In genomic region chr22:48717883-48718817, GRCh38 we compare ENCODE assay signal across 20 cellular contexts.
DNase-seq lines count a peak whose midpoint lies in the region; ATAC-seq and TF ChIP-seq lines count a peak whose summit lies in the region.
"Had no signal": no experiment of that assay in that cellular context is flagged by ENCODE, and none has a peak within 500 bp of the region (broad histone marks: within the 10 kb centered on the region; RNA-seq: fewer than 3 reads in every experiment).

No MANE protein-coding gene starts in this region.

- no peak overlapping the region for H2BK12ac ChIP-seq in H9 (ENCODE audit: insufficient read length, low read depth, low read length)

- H2BK20ac ChIP-seq in H9 (ENCODE audit: low read depth, low read length, poor library complexity, severe bottlenecking), result no peak overlapping the region

- H3K79me2 ChIP-seq in H9 (ENCODE audit: insufficient read depth, low read length), result no peaks in the 10 kb centered on the region

- no peak overlapping the region for H3K56ac ChIP-seq in H9 (ENCODE audit: insufficient read length, low read depth, low read length)

- H3K27me3 ChIP-seq in BLaER1 (no peaks in the 10 kb centered on the region), H9 (ENCODE audit: insufficient read depth, low read length) (no peaks in the 10 kb centered on the region), dorsolateral prefrontal cortex (no peaks in the 10 kb centered on the region)
- H3K27me3 ChIP-seq: SJSA1, testis had no signal

- H3K27me3 Mint-ChIP-seq in H9 (ENCODE audit: low read depth), result no peaks in the 10 kb centered on the region
- H3K27me3 Mint-ChIP-seq: dendritic cell treated with granulocyte-macrophage colony-stimulating factor and Interleukin-4, amounts not matched to agents 40 ng/mL and 50 ng/mL, for 4 days had no signal

- H3T11ph ChIP-seq in H9 (ENCODE audit: low read length), result no peak overlapping the region

- DNase-seq in H9 (no peak), dorsolateral prefrontal cortex (peak in 6 of 10 donors; percentile 1 to 37 (median 26)), sciatic nerve (ENCODE audit: low spot score) (peak; percentile 48), COLO668 (lab: John Stamatoyannopoulos, UW; ENCODE audit: unreplicated experiment) (no peak), SHP77 (lab: John Stamatoyannopoulos, UW) (no peak)
- DNase-seq: activated CD4-positive, alpha-beta T cell treated with anti-CD3 and anti-CD28 coated beads for 4 hours; CD8-positive, alpha-beta T cell; GDM1; glutamatergic neuron; left colon; NCI-H1930; NCI-H345; PC-9; testis had no signal

- H3K79me1 ChIP-seq in H9 (ENCODE audit: insufficient read depth, low read depth, low read length, poor library complexity, severe bottlenecking), result no peaks in the 10 kb centered on the region

- H3K27ac Mint-ChIP-seq in H9, result peak overlapping the region; percentile 76 to 88 (median 85); a peak in 6 of 7 replicates
- H3K27ac Mint-ChIP-seq: CD8-positive, alpha-beta T cell; dendritic cell treated with granulocyte-macrophage colony-stimulating factor and Interleukin-4, amounts not matched to agents 40 ng/mL and 50 ng/mL, for 4 days; naive thymus-derived CD8-positive, alpha-beta T cell had no signal

- intact Hi-C loops in dorsolateral prefrontal cortex (cut with DNase I) (no loop called here), sciatic nerve (cut with DNase I) (no loop called here)

- peaks cover 7% of the 10 kb centered on the region; the same call in 1 of the 2 replicates for H3K9me3 ChIP-seq in BLaER1
- no peaks in the 10 kb centered on the region for H3K9me3 ChIP-seq in H9 (ENCODE audit: control insufficient read depth, low read depth, low read length)
- H3K9me3 ChIP-seq: SJSA1, testis had no signal

- H3K4me1 ChIP-seq in BLaER1 (peaks cover 17% of the 10 kb centered on the region), H9 (ENCODE audit: insufficient read depth, low read length) (no peaks in the 10 kb centered on the region)
- H3K4me1 ChIP-seq: SJSA1, testis had no signal

- peaks cover 14 to 18% of the 10 kb centered on the region in 2 experiments for H3K4me1 Mint-ChIP-seq in H9

- peaks cover 8 to 10% of the 10 kb centered on the region in 2 experiments; a peak in 4 of 5 replicates for H3K9me3 Mint-ChIP-seq in H9
- H3K9me3 Mint-ChIP-seq: CD8-positive, alpha-beta T cell; dendritic cell treated with granulocyte-macrophage colony-stimulating factor and Interleukin-4, amounts not matched to agents 40 ng/mL and 50 ng/mL, for 4 days had no signal

- no peak overlapping the region for H2AFZ ChIP-seq in H9 (ENCODE audit: low read length)
- H2AFZ ChIP-seq: PC-9 had no signal

- WGBS in H9 (ENCODE audit: extremely low coverage, insufficient read length, low lambda C conversion rate), result no CpG with 5 or more reads among the region's 31 CpGs

- H3K4me3 Mint-ChIP-seq in H9, result no peak overlapping the region
- H3K4me3 Mint-ChIP-seq: CD8-positive, alpha-beta T cell; dendritic cell treated with granulocyte-macrophage colony-stimulating factor and Interleukin-4, amounts not matched to agents 40 ng/mL and 50 ng/mL, for 4 days; naive thymus-derived CD8-positive, alpha-beta T cell had no signal

- H3K9ac ChIP-seq in BLaER1, result no peak overlapping the region
- no peak overlapping the region for H3K9ac ChIP-seq in H9 (ENCODE audit: extremely low read depth, insufficient read length, low read length)

- H3K4ac ChIP-seq in H9 (ENCODE audit: low read depth, low read length), result no peak overlapping the region; the same call in 1 of the 2 replicates

- no peaks in the 10 kb centered on the region; the same call in 1 of the 2 replicates for H3K36me3 ChIP-seq in BLaER1

- H2AK5ac ChIP-seq in H9 (ENCODE audit: insufficient read length, low read length), result no peak overlapping the region

- H2BK15ac ChIP-seq in H9 (ENCODE audit: low read depth, low read length), result no peak overlapping the region

- TF ChIP-seq CTCF in H9 (conservative IDR thresholded peaks at IDR 0.05), result no peak
- TF ChIP-seq CTCF in dorsolateral prefrontal cortex (IDR thresholded peaks at IDR 0.05 in 54 of 56, conservative IDR thresholded peaks at IDR 0.05 in 2 of 56; ENCODE audit: low read depth in 1 of 56, partially characterized antibody in 56 of 56), result no peak

- H3K36me3 Mint-ChIP-seq in H9 (ENCODE audit: insufficient read depth in 1 of 3, low read depth in 3 of 3), result peaks cover 11 to 18% (median 13%) of the 10 kb centered on the region in 3 experiments
- H3K36me3 Mint-ChIP-seq: CD8-positive, alpha-beta T cell; naive thymus-derived CD8-positive, alpha-beta T cell had no signal

- no peak overlapping the region for H2BK5ac ChIP-seq in H9 (ENCODE audit: insufficient read length, low read length)

- no peak overlapping the region for H3K23ac ChIP-seq in H9 (ENCODE audit: insufficient read length, low read depth, low read length)

- peak overlapping the region; percentile 12 for H3K14ac ChIP-seq in H9 (ENCODE audit: insufficient read depth, low read length)

- peak overlapping the region; percentile 24; the same call in 1 of the 2 replicates for H3K4me2 ChIP-seq in BLaER1
- H3K4me2 ChIP-seq in H9 (ENCODE audit: insufficient read depth, insufficient read length, low read length), result no peak overlapping the region
- H3K4me2 ChIP-seq: PC-9 had no signal

- no peak overlapping the region for H4K5ac ChIP-seq in H9 (ENCODE audit: insufficient read length, low read depth, low read length)

- no peak overlapping the region for H2BK120ac ChIP-seq in H9 (ENCODE audit: low read depth, low read length, poor library complexity, severe bottlenecking)

- H4K91ac ChIP-seq in H9 (ENCODE audit: insufficient read length, low read depth, low read length), result no peak overlapping the region

- no peak overlapping the region for H3K18ac ChIP-seq in H9 (ENCODE audit: insufficient read length, low read depth, low read length)

- no peaks in the 10 kb centered on the region for H3K23me2 ChIP-seq in H9 (ENCODE audit: insufficient read length, low read depth, low read length, poor library complexity, severe bottlenecking)

- H3K4me3 ChIP-seq in BLaER1 (no peak overlapping the region), dorsolateral prefrontal cortex (no peak overlapping the region)
- H3K4me3 ChIP-seq: PC-9, SJSA1, testis had no signal

- ATAC-seq in sciatic nerve (peak; percentile 11), GM21717 (IDR thresholded peaks at IDR 0.05; ENCODE audit: unreplicated experiment) (no peak), HG03280 (IDR thresholded peaks at IDR 0.05; ENCODE audit: unreplicated experiment) (no peak)
- ATAC-seq: CD8-positive, alpha-beta T cell; left colon; naive thymus-derived CD8-positive, alpha-beta T cell had no signal

- no peak overlapping the region for H3K27ac ChIP-seq in BLaER1
- H3K27ac ChIP-seq in H9 (ENCODE audit: insufficient read length, low read depth, low read length), result no peak overlapping the region
- no peak overlapping the region for H3K27ac ChIP-seq in dorsolateral prefrontal cortex
- H3K27ac ChIP-seq: PC-9, SJSA1, testis had no signal

- no peak overlapping the region for H4K8ac ChIP-seq in H9 (replicated peaks; ENCODE audit: insufficient read length, low read depth, low read length)

- H4K20me1 ChIP-seq in BLaER1 (peaks cover 26% of the 10 kb centered on the region), H9 (ENCODE audit: control insufficient read depth, insufficient read depth, insufficient read length) (no peaks in the 10 kb centered on the region)

Comparison
In these comparisons a context has a peak if more than half of its experiments do, and no peak if none do; other contexts are left out.
1. DNase-seq: peak in dorsolateral prefrontal cortex (6 of 10) and sciatic nerve (single experiment); none in H9 (single experiment), COLO668 (single experiment) and SHP77 (0 of 2).